Comparison of ENCODE assay signal across 8 cellular contexts in the genomic region with DNA sequence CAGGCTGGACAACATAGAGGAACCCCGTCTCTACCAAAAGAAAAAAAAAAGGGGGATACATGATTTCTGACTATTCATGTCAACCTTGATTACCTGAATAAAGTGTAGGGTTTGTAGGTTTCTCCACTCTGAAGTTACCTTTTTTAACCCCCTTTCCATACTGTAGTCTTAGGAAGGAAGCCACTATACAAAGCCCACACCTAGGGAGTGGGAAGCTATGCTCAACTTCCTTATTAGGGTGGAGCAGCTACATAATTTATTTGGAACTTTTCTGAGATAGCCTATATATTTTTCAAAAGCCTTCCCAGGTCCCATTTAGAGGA. TPM values are rescaled to one million over a fixed set of nuclear protein-coding genes. Genes with fewer than 3 reads are reported as not detected.
A peak's percentile ranks its signal among the peaks of the same experiment; 100 is the strongest.
DNase-seq lines count a peak whose midpoint lies in the region; ATAC-seq and TF ChIP-seq lines count a peak whose summit lies in the region.

No MANE protein-coding gene starts in this region.

- no peak for TF ChIP-seq CTCF in ascending aorta (IDR thresholded peaks at IDR 0.05)
- TF ChIP-seq CTCF in left lung (IDR thresholded peaks at IDR 0.05): no peak

- H3K27me3 ChIP-seq in ascending aorta (no peaks in the 10 kb centered on the region), left lung (no peaks in the 10 kb centered on the region), thymus (ENCODE audit: control insufficient read depth, insufficient read depth) (no peaks in the 10 kb centered on the region)

- H3K4me1 Mint-ChIP-seq in activated CD4-positive, alpha-beta T cell treated with anti-CD3 and anti-CD28 coated beads for 36 hours: peaks cover 14% of the 10 kb centered on the region

- H3K4me3 Mint-ChIP-seq in activated CD4-positive, alpha-beta T cell treated with anti-CD3 and anti-CD28 coated beads for 36 hours: peak overlapping the region; percentile 95

- intact Hi-C loops in activated CD4-positive, alpha-beta T cell treated with anti-CD3 and anti-CD28 coated beads for 36 hours (cut with DNase I, micrococcal nuclease): loop anchor here in 1 of 2 experiments (10.0 kb wide), 1 partner anchor 544 kb away; a partner anchor contains a TSS
- intact Hi-C loops in ascending aorta (cut with DNase I): loop anchor here (5.0 kb wide), 3 partner anchors 57 to 428 kb away; no protein-coding TSS in a partner anchor
- intact Hi-C loops in left lung (cut with DNase I): no loop called here

- no peaks in the 10 kb centered on the region for H3K9me3 ChIP-seq in ascending aorta
- H3K9me3 ChIP-seq in left lung: no peaks in the 10 kb centered on the region
- no peaks in the 10 kb centered on the region for H3K9me3 ChIP-seq in thymus (ENCODE audit: control insufficient read depth)

- DNase-seq in activated CD4-positive, alpha-beta T cell treated with anti-CD3 and anti-CD28 coated beads for 36 hours: no peak
- DNase-seq in activated CD4-positive, alpha-beta T cell treated with anti-CD3 and anti-CD28 coated beads for 4 hours: no peak
- DNase-seq in ascending aorta (ENCODE audit: low spot score in 2 of 2) (no peak), left lung (no peak), HuH-7.5 (ENCODE audit: low spot score) (no peak), NCI-H2107 treated with DMSO at 0.1 percent for 48 hours (lab: John Stamatoyannopoulos, UW; ENCODE audit: unreplicated experiment) (no peak)

- peak; percentile 4 for ATAC-seq in activated CD4-positive, alpha-beta T cell treated with anti-CD3 and anti-CD28 coated beads for 36 hours
- ATAC-seq in left lung (peak; percentile 4), HG03342 (IDR thresholded peaks at IDR 0.05; ENCODE audit: unreplicated experiment) (no peak)

- CTCF ChIA-PET in activated CD4-positive, alpha-beta T cell treated with anti-CD3 and anti-CD28 coated beads for 36 hours (lab: Charles Lee): no interaction called here

- H3K4me3 ChIP-seq in ascending aorta (peak overlapping the region; percentile 94 to 95), left lung (peak overlapping the region; percentile 94 to 99), thymus (ENCODE audit: low read length) (peak overlapping the region; percentile 100)

- H3K27ac ChIP-seq in ascending aorta (peak overlapping the region; percentile 86 to 92), left lung (peak overlapping the region; percentile 89 to 96), thymus (ENCODE audit: low read depth) (peak overlapping the region; percentile 71)

- 0% methylated on average over 1 of the region's 1 CpG for WGBS in thymus

- no peaks in the 10 kb centered on the region for H3K9me3 Mint-ChIP-seq in activated CD4-positive, alpha-beta T cell treated with anti-CD3 and anti-CD28 coated beads for 36 hours (ENCODE audit: low read depth)

- H3K36me3 ChIP-seq in ascending aorta (peaks cover 0 to 10% of the 10 kb centered on the region in 2 donors), left lung (peaks cover 0 to 22% of the 10 kb centered on the region in 2 donors), thymus (ENCODE audit: control insufficient read depth, insufficient read depth) (peaks cover 5% of the 10 kb centered on the region)

- H3K36me3 Mint-ChIP-seq in activated CD4-positive, alpha-beta T cell treated with anti-CD3 and anti-CD28 coated beads for 36 hours (ENCODE audit: low read depth): peaks cover 2% of the 10 kb centered on the region

- H3K27ac Mint-ChIP-seq in activated CD4-positive, alpha-beta T cell treated with anti-CD3 and anti-CD28 coated beads for 36 hours: peak overlapping the region; percentile 93

- H3K4me1 ChIP-seq in ascending aorta (peaks cover 13% of the 10 kb centered on the region in 2 donors), left lung (peaks cover 10 to 44% of the 10 kb centered on the region in 2 donors), thymus (ENCODE audit: control insufficient read depth, insufficient read depth, low read length) (peaks cover 7% of the 10 kb centered on the region)

- no peaks in the 10 kb centered on the region for H3K27me3 Mint-ChIP-seq in activated CD4-positive, alpha-beta T cell treated with anti-CD3 and anti-CD28 coated beads for 36 hours

- POLR2A ChIA-PET in activated CD4-positive, alpha-beta T cell treated with anti-CD3 and anti-CD28 coated beads for 36 hours (lab: Charles Lee): no interaction called here

RNA-seq across cellular contexts. Expression of a gene that starts 0.6 kb away (rescaled TPM):
- 10 to 100 TPM; 83.5 to 95.6 TPM for total RNA-seq in activated CD4-positive, alpha-beta T cell treated with anti-CD3 and anti-CD28 coated beads for 36 hours
- 94.6 TPM for total RNA-seq in ascending aorta
- total RNA-seq in left lung: 100 to 1,000 TPM; 140 TPM
- polyA plus RNA-seq in thymus: 138 TPM

RNA-seq across cellular contexts. Expression of a gene that starts 9.4 kb away (rescaled TPM):
- 10 to 100 TPM; 34.1 to 34.5 TPM for total RNA-seq in activated CD4-positive, alpha-beta T cell treated with anti-CD3 and anti-CD28 coated beads for 36 hours
- total RNA-seq in ascending aorta (4.6 TPM), left lung (10 to 100 TPM; 37.8 to 38.9 TPM)
- polyA plus RNA-seq in thymus: 27.6 TPM
